Comparison of ENCODE assay signal across 8 cellular contexts in genomic region chr2:38740851-38741541, GRCh38. TPM values are rescaled to one million over a fixed set of nuclear protein-coding genes. Genes with fewer than 3 reads are reported as not detected.
DNase-seq lines count a peak whose midpoint lies in the region; TF ChIP-seq lines count a peak whose summit lies in the region.

No MANE protein-coding gene starts in this region.

- H3K4me3 ChIP-seq in brain microvascular endothelial cell (ENCODE audit: low read depth, low read length): no peak overlapping the region
- no peak overlapping the region for H3K4me3 ChIP-seq in testis

- TF ChIP-seq CTCF in 22Rv1 (IDR thresholded peaks at IDR 0.05) (peak; percentile 87), brain microvascular endothelial cell (IDR thresholded peaks at IDR 0.05; ENCODE audit: low read depth, low read length, missing control alignments) (peak; percentile 31), testis (IDR thresholded peaks at IDR 0.05) (peak; percentile 51 to 90 (median 89))

- DNase-seq in GM03348 (ENCODE audit: low spot score) (peak; percentile 62), NCI-H748 (lab: John Stamatoyannopoulos, UW; ENCODE audit: unreplicated experiment) (peak; percentile 19), brain microvascular endothelial cell (no peak), kidney glomerular epithelial cell (lab: John Stamatoyannopoulos, UW) (peak; percentile 73), testis (no peak), GOT3 (lab: John Stamatoyannopoulos, UW) (no peak), NCI-H226 (no peak)

- H3K27ac ChIP-seq in 22Rv1 (peak overlapping the region; percentile 17), brain microvascular endothelial cell (no peak overlapping the region), testis (peak overlapping the region in 1 of 2 donors; percentile 65)

- no peak for TF ChIP-seq POLR2A in testis (IDR thresholded peaks at IDR 0.05)

- no peaks in the 10 kb centered on the region for H3K9me3 ChIP-seq in testis

- H3K36me3 ChIP-seq in brain microvascular endothelial cell (replicated peaks): peaks cover 33% of the 10 kb centered on the region
- H3K36me3 ChIP-seq in testis (ENCODE audit: low read depth, missing control alignments): no peaks in the 10 kb centered on the region

- H3K27me3 ChIP-seq in brain microvascular endothelial cell (replicated peaks) (no peaks in the 10 kb centered on the region), testis (no peaks in the 10 kb centered on the region)

- intact Hi-C loops in testis (cut with DNase I; ENCODE audit: low total_unique reads): no loop called here

- in situ Hi-C loops in brain microvascular endothelial cell (cut with HindIII; ENCODE audit: low pct_ligation_motif_present, low sequenced_read_pairs): loop anchor here (25.0 kb wide), 1 partner anchor 179 kb away; no protein-coding TSS in a partner anchor

- WGBS in testis, 2 donors: 63 to 64% methylated on average over 11 of the region's 11 CpGs

- peaks cover 6% of the 10 kb centered on the region for H3K4me1 ChIP-seq in testis

RNA-seq across cellular contexts. Expression of gene SRSF7, which starts 10.2 kb away (rescaled TPM):
- 100 to 1,000 TPM; 104 to 114 TPM for total RNA-seq in testis
- 169 TPM for polyA plus RNA-seq in testis (ENCODE audit: insufficient read depth, low read depth, low replicate concordance)

RNA-seq across cellular contexts. Expression of gene GEMIN6, which starts 37.0 kb away (rescaled TPM):
- 10 to 100 TPM; 11.6 to 16.4 TPM for total RNA-seq in testis
- 43.0 TPM for polyA plus RNA-seq in testis (ENCODE audit: insufficient read depth, low read depth, low replicate concordance)

Comparison
In these comparisons a context has a peak if more than half of its experiments do, and no peak if none do; other contexts are left out.
1. CTCF ChIP-seq: peak in every context shown above with its lines; median percentile 89 in testis; 87 in 22Rv1; 31 in brain microvascular endothelial cell.
2. DNase-seq: peak in GM03348 (single experiment), NCI-H748 (single experiment) and kidney glomerular epithelial cell (single experiment); none in brain microvascular endothelial cell (single experiment), testis (single experiment), GOT3 (single experiment) and NCI-H226 (single experiment).